In genomic region chr15:53506370-53506769, GRCh38 we compare ENCODE assay signal across 24 cellular contexts.
A peak's percentile ranks its signal among the peaks of the same experiment; 100 is the strongest.
DNase-seq lines count a peak whose midpoint lies in the region; ATAC-seq and TF ChIP-seq lines count a peak whose summit lies in the region.
"Had no signal": no experiment of that assay in that cellular context is flagged by ENCODE, and none has a peak within 500 bp of the region (broad histone marks: within the 10 kb centered on the region; RNA-seq: fewer than 3 reads in every experiment).

No MANE protein-coding gene starts in this region.

- H3K27ac ChIP-seq in foreskin keratinocyte (no peak overlapping the region), transverse colon (no peak overlapping the region)
- H3K27ac ChIP-seq: BLaER1, RWPE1 had no signal

- H3K27me3 ChIP-seq in foreskin keratinocyte (no peaks in the 10 kb centered on the region), transverse colon (no peaks in the 10 kb centered on the region)
- H3K27me3 ChIP-seq: BLaER1 had no signal

- H3K4me1 ChIP-seq in foreskin keratinocyte, result no peaks in the 10 kb centered on the region
- no peaks in the 10 kb centered on the region for H3K4me1 ChIP-seq in transverse colon
- H3K4me1 ChIP-seq: BLaER1 had no signal

- in situ Hi-C loops in KBM-7 (cut with MboI; ENCODE audit: low pct_unique_long_range_greater_than_20kb, low sequenced_read_pairs), result no loop called here
- in situ Hi-C loops in transverse colon (cut with MboI; ENCODE audit: low pct_ligation_motif_present in 1 of 4, low pct_unique_long_range_greater_than_20kb in 1 of 4, low sequenced_read_pairs in 3 of 4), result no loop called here

- TF ChIP-seq EP300 in transverse colon (IDR thresholded peaks at IDR 0.05; ENCODE audit: low read depth), result no peak

- H3K4me3 ChIP-seq in transverse colon, result no peak overlapping the region
- H3K4me3 ChIP-seq: BLaER1 had no signal

- DNase-seq in HuH-7 (ENCODE audit: low spot score) (peak; percentile 13), RPMI8226 (peak; percentile 30), iPS-NIHi11 (ENCODE audit: low spot score) (peak; percentile 12), KBM-7 (no peak), GM10266 (ENCODE audit: extremely low spot score) (no peak), foreskin keratinocyte (no peak), transverse colon (no peak)
- DNase-seq: ACHN; CD4-positive, alpha-beta T cell; COR-L47; DMS 273 treated with DMSO at 0.1 percent for 48 hours; GOT3; HCEC 1CT; MM.1S; NCI-H1048; NCI-H1417 treated with DMSO at 0.1 percent for 48 hours; NCI-H187; NCI-H510A; NCI-H82; PC-3; SIG-M5 had no signal

- no peak for TF ChIP-seq POLR2A in transverse colon (IDR thresholded peaks at IDR 0.05)

- TF ChIP-seq CTCF in GM10266 (IDR thresholded peaks at IDR 0.05; ENCODE audit: control insufficient read depth, insufficient read depth, low read depth, missing control alignments) (no peak), foreskin keratinocyte (conservative IDR thresholded peaks at IDR 0.05) (no peak), transverse colon (IDR thresholded peaks at IDR 0.05) (no peak)

- ATAC-seq in foreskin keratinocyte, result no peak
- ATAC-seq: PC-3, SK-N-SH treated with all-trans-retinoic acid at 6 μM for 48 hours had no signal

- no peaks in the 10 kb centered on the region for H3K9me3 ChIP-seq in transverse colon
- H3K9me3 ChIP-seq: BLaER1 had no signal

- WGBS in transverse colon (ENCODE audit: low coverage in 1 of 2), 2 donors, result 77% methylated on average over 2 of the region's 2 CpGs; no CpG with 5 or more reads in 1 of the 2 donors

- intact Hi-C loops in transverse colon (cut with DNase I; ENCODE audit: low total_unique reads), result no loop called here

- H3K36me3 ChIP-seq in transverse colon, result no peaks in the 10 kb centered on the region
- H3K36me3 ChIP-seq: BLaER1 had no signal

Comparison
In these comparisons a context has a peak if more than half of its experiments do, and no peak if none do; other contexts are left out.
1. DNase-seq: peak in HuH-7 (single experiment), RPMI8226 (single experiment) and iPS-NIHi11 (single experiment); none in KBM-7 (single experiment), GM10266 (single experiment), foreskin keratinocyte (0 of 2) and transverse colon (single experiment).